9 cellular contexts compared by ENCODE assay signal in the genomic region with DNA sequence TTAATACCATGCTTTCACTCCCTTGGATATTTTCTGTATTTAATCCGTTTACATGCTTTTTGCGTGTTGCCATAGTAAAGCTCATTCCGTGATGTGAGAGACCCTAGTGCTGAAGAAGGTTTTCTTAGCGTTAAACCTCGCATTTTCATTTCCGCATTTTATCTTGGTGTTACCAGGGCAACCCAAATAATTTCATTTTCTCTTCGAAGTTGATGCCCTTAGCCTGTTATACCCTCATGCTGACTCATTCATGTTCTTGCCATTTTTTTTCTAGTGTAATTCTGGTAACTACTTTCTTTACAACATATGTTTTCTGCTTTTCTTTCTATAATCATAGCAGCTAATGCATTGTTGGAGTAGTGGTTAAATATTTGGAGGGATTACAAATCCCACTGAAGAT. TPM values are rescaled to one million over a fixed set of nuclear protein-coding genes. Genes with fewer than 3 reads are reported as not detected.
A peak's percentile ranks its signal among the peaks of the same experiment; 100 is the strongest.
DNase-seq lines count a peak whose midpoint lies in the region; ATAC-seq, FAIRE-seq and TF ChIP-seq lines count a peak whose summit lies in the region.
"Had no signal": no experiment of that assay in that cellular context is flagged by ENCODE, and none has a peak within 500 bp of the region (broad histone marks: within the 10 kb centered on the region; RNA-seq: fewer than 3 reads in every experiment).

No MANE protein-coding gene starts in this region.

- no peak overlapping the region for H3K4me2 ChIP-seq in IMR-90 (ENCODE audit: low read depth, low read length)
- H3K4me2 ChIP-seq: GM23338 had no signal

- no peak overlapping the region for H2BK5ac ChIP-seq in IMR-90 (ENCODE audit: low read depth, low read length, poor library complexity, severe bottlenecking)

- H3K9me3 Mint-ChIP-seq in mesothelial cell of epicardium: no peaks in the 10 kb centered on the region
- H3K9me3 Mint-ChIP-seq: GM23338 had no signal

- H3K9me1 ChIP-seq in IMR-90 (ENCODE audit: insufficient read depth, low read length): peaks cover 3% of the 10 kb centered on the region; the same call in 1 of the 2 replicates

- H4K8ac ChIP-seq in IMR-90 (ENCODE audit: low read depth in 2 of 2, low read length in 2 of 2): no peak overlapping the region

- no peaks in the 10 kb centered on the region for H3K27me3 Mint-ChIP-seq in mesothelial cell of epicardium (ENCODE audit: low read depth)

- no peak overlapping the region for H4K91ac ChIP-seq in IMR-90 (ENCODE audit: insufficient read depth, low read depth, low read length)

- no peak overlapping the region for H3K27ac ChIP-seq in IMR-90 (ENCODE audit: insufficient read depth, low read length)

- no peak overlapping the region for H3K18ac ChIP-seq in IMR-90 (ENCODE audit: low read depth, low read length)

- CTCF ChIA-PET in IMR-90 (lab: Yijun Ruan, JAX): interaction anchor here (0.6 kb wide), 1 partner anchor 20 kb away, joined by 3 read pairs; no protein-coding TSS in a partner anchor

- H2AFZ ChIP-seq in IMR-90 (replicated peaks; ENCODE audit: low read length, poor library complexity): no peak overlapping the region
- H2AFZ ChIP-seq: GM23338 had no signal

- peaks cover under 1% of the 10 kb centered on the region; the same call in 1 of the 2 replicates for H3K4me1 ChIP-seq in IMR-90 (ENCODE audit: control insufficient read depth, insufficient read depth, low read length)

- H3K36me3 Mint-ChIP-seq in mesothelial cell of epicardium: no peaks in the 10 kb centered on the region

- peaks cover 32 to 69% of the 10 kb centered on the region in 2 experiments for H3K79me1 ChIP-seq in IMR-90 (ENCODE audit: low read depth in 1 of 2, low read length in 2 of 2)

- DNase-seq in GM12892 (ENCODE audit: insufficient read length): no peak
- DNase-seq in IMR-90: no peak
- peak; percentile 12 for DNase-seq in fibroblast of mammary gland (ENCODE audit: low read depth)
- DNase-seq in kidney glomerular epithelial cell (lab: John Stamatoyannopoulos, UW): no peak
- DNase-seq in NCI-H1436 (lab: John Stamatoyannopoulos, UW): no peak
- DNase-seq in RCC 7860 (ENCODE audit: low spot score): no peak
- DNase-seq in mesothelial cell of epicardium (ENCODE audit: low spot score in 2 of 2, unreplicated experiment in 2 of 2): no peak

- H3K9me3 ChIP-seq in IMR-90 (ENCODE audit: control insufficient read depth, insufficient read depth, low read length): no peaks in the 10 kb centered on the region

- WGBS in IMR-90 (ENCODE audit: extremely low coverage in 2 of 2, insufficient read length in 1 of 2), 2 experiments: no CpG with 5 or more reads among the region's 7 CpGs

- no peaks in the 10 kb centered on the region for H3K4me1 Mint-ChIP-seq in mesothelial cell of epicardium
- H3K4me1 Mint-ChIP-seq: GM23338 had no signal

- no peak overlapping the region for H3K9ac ChIP-seq in IMR-90 (ENCODE audit: low read depth, low read length)

- H3K4me3 Mint-ChIP-seq in mesothelial cell of epicardium: no peak overlapping the region
- H3K4me3 Mint-ChIP-seq: GM23338 had no signal

- no peaks in the 10 kb centered on the region for H3K27me3 ChIP-seq in IMR-90 (ENCODE audit: control insufficient read depth, insufficient read depth, low read length)

- TF ChIP-seq POLR2A in GM12892 (IDR thresholded peaks at IDR 0.05; ENCODE audit: low read depth, low read length) (no peak), IMR-90 (IDR thresholded peaks at IDR 0.05; ENCODE audit: low read depth, low read length) (no peak)

- no peak overlapping the region for H3K4ac ChIP-seq in IMR-90 (ENCODE audit: low read depth, low read length)

- H2BK15ac ChIP-seq in IMR-90 (ENCODE audit: low read depth, low read length): no peak overlapping the region

- H2BK120ac ChIP-seq in IMR-90 (ENCODE audit: low read depth, low read length): no peak overlapping the region

- H3K36me3 ChIP-seq in IMR-90 (ENCODE audit: control insufficient read depth, insufficient read depth, low read length): no peaks in the 10 kb centered on the region

- dilution Hi-C loops in IMR-90 (cut with HindIII; ENCODE audit: low sequenced_read_pairs, unreplicated experiment): no loop called here

- ATAC-seq in GM21515 (IDR thresholded peaks at IDR 0.05; ENCODE audit: unreplicated experiment): peak; percentile 98
- no peak for ATAC-seq in IMR-90 (ENCODE audit: low read depth)
- ATAC-seq: GM23338 had no signal

- no peak overlapping the region for H3K56ac ChIP-seq in IMR-90 (ENCODE audit: extremely low read depth, insufficient read depth, low read length)

- in situ Hi-C loops in IMR-90 (cut with MboI; ENCODE audit: low sequenced_read_pairs): no loop called here

- no peak overlapping the region for H2AK9ac ChIP-seq in IMR-90 (replicated peaks; ENCODE audit: low read depth, low read length, poor library complexity)

- H3K14ac ChIP-seq in IMR-90 (replicated peaks; ENCODE audit: low read depth, low read length): 0 out of 2 replicates have a peak overlapping the region, but pooled peaks have one; percentile 55

- no peak overlapping the region for H3K23ac ChIP-seq in IMR-90 (ENCODE audit: low read depth, low read length)

- H4K20me1 ChIP-seq in IMR-90 (ENCODE audit: insufficient read depth, low read length): peaks cover 32% of the 10 kb centered on the region

- no TSS peak for BruUV-seq in IMR-90 (replicated peaks; lab: Mats Ljungman, UMichigan)

- H2BK20ac ChIP-seq in IMR-90 (ENCODE audit: low read depth, low read length): no peak overlapping the region

- H2AK5ac ChIP-seq in IMR-90 (ENCODE audit: low read depth, low read length): no peak overlapping the region

- no peak for TF ChIP-seq RAD21 in IMR-90 (IDR thresholded peaks at IDR 0.05; ENCODE audit: low read length)

- H3K4me3 ChIP-seq in IMR-90 (ENCODE audit: insufficient read depth, low read depth, low read length): no peak overlapping the region
- no peak overlapping the region for H3K4me3 ChIP-seq in fibroblast of mammary gland (ENCODE audit: control insufficient read depth, low read depth, low read length)
- H3K4me3 ChIP-seq: GM23338 had no signal

- TF ChIP-seq CTCF in IMR-90 (conservative IDR thresholded peaks at IDR 0.05; ENCODE audit: low read depth, low read length): no peak
- no peak for TF ChIP-seq CTCF in fibroblast of mammary gland (conservative IDR thresholded peaks at IDR 0.05; ENCODE audit: control insufficient read depth, insufficient read depth, low read depth, low read length)
- TF ChIP-seq CTCF in mesothelial cell of epicardium (IDR thresholded peaks at IDR 0.05; ENCODE audit: unreplicated experiment): no peak

- POLR2A ChIA-PET in IMR-90 (lab: Charles Lee; ENCODE audit: unreplicated experiment): no interaction called here

- no peak overlapping the region for H3K27ac Mint-ChIP-seq in mesothelial cell of epicardium
- H3K27ac Mint-ChIP-seq: GM23338 had no signal

- no peak overlapping the region for H4K5ac ChIP-seq in IMR-90 (ENCODE audit: low read depth, low read length)

- intact Hi-C loops in IMR-90 (cut with micrococcal nuclease): no loop called here

- FAIRE-seq in GM12892 (lab: Jason Lieb, UNC) (peak; percentile 93), RCC 7860 (lab: Jason Lieb, UNC) (no peak)

TF ChIP-seq in IMR-90, 13 proteins besides CTCF, POLR2A, EP300 and RAD21:
- TF ChIP-seq MAFK (IDR thresholded peaks at IDR 0.05; ENCODE audit: low read depth, low read length): no peak

RNA-seq across cellular contexts. Expression of a gene that starts 37.2 kb away (rescaled TPM):
- 1.3 TPM for polyA plus RNA-seq in GM12892 (2012; ENCODE audit: missing spikeins)
- total RNA-seq in IMR-90 (2012; rRNA removed) (12.9 and 15.3 TPM in 2 replicates), mesothelial cell of epicardium (1.2 to 1.3 TPM (median 1.3 TPM) in 3 replicates)
- polyA plus RNA-seq in IMR-90 (2012; rRNA removed): 6.5 TPM in 2 replicates
- polyA plus RNA-seq in IMR-90 (2012; cell fraction: cytosol; rRNA removed): 2.1 and 2.3 TPM in 2 replicates
- polyA plus RNA-seq in IMR-90 (2012; cell fraction: nucleus; rRNA removed; ENCODE audit: low replicate concordance): 1.2 and 3.8 TPM in 2 replicates
